Comparison of ENCODE assay signal across 1 cellular context in genomic region chr19:42090687-42091086, GRCh38.
TF ChIP-seq lines count a peak whose summit lies in the region.

No MANE protein-coding gene starts in this region.

TF ChIP-seq in GM12878, 131 proteins besides CTCF, POLR2A, EP300 and RAD21:
- TF ChIP-seq ETV6 (conservative IDR thresholded peaks at IDR 0.05 in 1 of 2, IDR thresholded peaks at IDR 0.05 in 1 of 2; ENCODE audit: borderline replicate concordance in 1 of 2, low read depth in 1 of 2), result no peak
- TF ChIP-seq TAF1 (IDR thresholded peaks at IDR 0.05; ENCODE audit: borderline replicate concordance, low read depth, low read length), result no peak
- no peak for TF ChIP-seq POU2F2 (IDR thresholded peaks at IDR 0.05; ENCODE audit: borderline replicate concordance, low read depth, low read length)
- peak; percentile 86 for TF ChIP-seq ZNF384 (IDR thresholded peaks at IDR 0.05; ENCODE audit: borderline replicate concordance, low read depth, low read length)
- TF ChIP-seq MLLT1 (IDR thresholded peaks at IDR 0.05), result peak; percentile 46
- no peak for TF ChIP-seq MTA3 (IDR thresholded peaks at IDR 0.05; ENCODE audit: borderline replicate concordance, low read length)
- no peak for TF ChIP-seq STAT3 (IDR thresholded peaks at IDR 0.05; ENCODE audit: low read depth, low read length)
- TF ChIP-seq ZZZ3 (IDR thresholded peaks at IDR 0.05; ENCODE audit: control insufficient read depth, insufficient read length, low read depth), result no peak
- no peak for TF ChIP-seq ZBTB40 (IDR thresholded peaks at IDR 0.05; ENCODE audit: borderline replicate concordance)
- TF ChIP-seq BCL11A (IDR thresholded peaks at IDR 0.05; ENCODE audit: low read depth, low read length), result no peak
- TF ChIP-seq BCLAF1 (IDR thresholded peaks at IDR 0.05), result no peak
- TF ChIP-seq FOXM1 (IDR thresholded peaks at IDR 0.05; ENCODE audit: low read depth, low read length), result no peak
- peak; percentile 37; the same call in 1 of the 2 replicates for TF ChIP-seq NBN (IDR thresholded peaks at IDR 0.05)
- TF ChIP-seq KLF5 (IDR thresholded peaks at IDR 0.05; ENCODE audit: partially characterized antibody), result no peak
- TF ChIP-seq E2F8 (IDR thresholded peaks at IDR 0.05; ENCODE audit: low read depth, partially characterized antibody), result no peak
- TF ChIP-seq RUNX3 (IDR thresholded peaks at IDR 0.05; ENCODE audit: low read length), result peak; percentile 71
